Comparison of ENCODE assay signal across 8 cellular contexts in the genomic region with DNA sequence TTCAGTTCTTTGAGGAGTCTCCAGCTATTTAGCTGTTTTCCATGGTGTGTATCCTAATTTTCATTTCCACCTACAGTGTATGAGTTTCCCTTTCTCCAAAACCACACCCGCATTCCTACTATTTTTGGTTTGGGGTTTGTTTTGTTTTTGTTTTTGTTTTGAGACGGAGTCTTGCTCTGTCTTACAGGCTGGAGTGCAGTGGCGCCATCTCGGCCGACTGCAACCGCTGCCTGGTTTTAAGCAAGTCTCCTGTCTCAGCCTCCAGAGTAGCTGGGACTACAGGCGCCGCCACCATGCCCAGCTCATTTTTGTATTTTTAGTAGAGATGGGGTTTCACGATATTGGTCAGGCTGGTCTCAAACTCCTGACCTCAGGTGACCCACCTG.
DNase-seq lines count a peak whose midpoint lies in the region; ATAC-seq, FAIRE-seq and TF ChIP-seq lines count a peak whose summit lies in the region.
"Not testable (repeated sequence)": the region's sequence is repeated elsewhere in the genome, so short reads cannot be mapped to it uniquely, and the experiment has no call there.

No MANE protein-coding gene starts in this region.

- 9% methylated on average over 8 of the region's 9 CpGs for WGBS in HUES64
- 6% methylated on average over 9 of the region's 9 CpGs for WGBS in K562 (ENCODE audit: insufficient coverage, low coverage, missing lambda C conversion rate)
- WGBS in heart left ventricle, 4 donors: 5 to 21% (median 16%) methylated on average over 9 of the region's 9 CpGs

- H3K36me3 Mint-ChIP-seq in neural crest cell (ENCODE audit: low read depth): not testable (repeated sequence)

- peak overlapping the region; percentile 90 for H3K4me2 ChIP-seq in K562 (ENCODE audit: insufficient read depth, low read length)

- ATAC-seq in K562: peak; percentile 81
- ATAC-seq in heart left ventricle: peak in 3 of 4 donors; percentile 37 to 52 (median 49)
- ATAC-seq in upper lobe of right lung: peak; percentile 29

- TF ChIP-seq CTCF in GM12875 (IDR thresholded peaks at IDR 0.05; ENCODE audit: borderline replicate concordance, insufficient read depth, low read depth, low read length); K562 (IDR thresholded peaks at IDR 0.05 in 2 of 3, conservative IDR thresholded peaks at IDR 0.05 in 1 of 3; ENCODE audit: insufficient read depth in 2 of 3, low read depth in 1 of 3, low read length in 3 of 3); heart left ventricle (IDR thresholded peaks at IDR 0.05); neural crest cell (conservative IDR thresholded peaks at IDR 0.05); upper lobe of right lung (IDR thresholded peaks at IDR 0.05): not testable (repeated sequence)

- H2AFZ ChIP-seq in K562 (ENCODE audit: low read depth, low read length): peak overlapping the region; percentile 96

- peak in 1 of 2 experiments; percentile 50 for DNase-seq in HAP-1 (ENCODE audit: low spot score in 2 of 2)
- DNase-seq in SK-N-MC (ENCODE audit: low read depth, low spot score); upper lobe of right lung: not testable (repeated sequence)
- peak in 1 of 4 experiments; percentile 36 for DNase-seq in K562 (ENCODE audit: extremely low read depth in 1 of 4, low spot score in 3 of 4)
- DNase-seq in heart left ventricle: peak in 1 of 5 donors; percentile 28
- peak; percentile 11 for DNase-seq in neural crest cell (ENCODE audit: low read depth, low spot score)

- BruUV-seq in K562 (replicated peaks; lab: Mats Ljungman, UMichigan): not testable (repeated sequence)

- not testable (repeated sequence) for TF ChIP-seq RAD21 in K562 (CRISPR knock-in tag; conservative IDR thresholded peaks at IDR 0.05 in 1 of 2, IDR thresholded peaks at IDR 0.05 in 1 of 2)

- H3K27ac Mint-ChIP-seq in neural crest cell (ENCODE audit: unreplicated experiment): peak overlapping the region; percentile 83

- not testable (repeated sequence) for H3K27me3 ChIP-seq in HAP-1 (ENCODE audit: low read depth); HUES64 (ENCODE audit: insufficient read depth, low read length); K562 (ENCODE audit: control insufficient read depth in 2 of 2, insufficient read depth in 2 of 2, low read length in 2 of 2); upper lobe of right lung
- peaks cover 0 to 17% (median 0%) of the 10 kb centered on the region in 9 donors for H3K27me3 ChIP-seq in heart left ventricle

- POLR2A ChIA-PET in K562 (lab: Yijun Ruan, JAX): interaction anchor here (1.6 kb wide), 1 partner anchor 9 kb away, joined by 10 read pairs; no protein-coding TSS in a partner anchor

- H3K4me1 Mint-ChIP-seq in neural crest cell: peaks cover 41% of the 10 kb centered on the region

- not testable (repeated sequence) for H3K79me2 ChIP-seq in K562 (ENCODE audit: control insufficient read depth, insufficient read depth, low read length)

- H3K9me3 Mint-ChIP-seq in neural crest cell: not testable (repeated sequence)

- in situ Hi-C loops in HAP-1 (cut with MboI; ENCODE audit: low sequenced_read_pairs); K562 (cut with MboI): not testable (repeated sequence)

- not testable (repeated sequence) for TF ChIP-seq POLR2A in K562 (conservative IDR thresholded peaks at IDR 0.05); heart left ventricle (IDR thresholded peaks at IDR 0.05)

- not testable (repeated sequence) for TF ChIP-seq EP300 in K562 (IDR thresholded peaks at IDR 0.05; ENCODE audit: low read length)

- not testable (repeated sequence) for FAIRE-seq in K562 (lab: Jason Lieb, UNC)

- H3K27me3 Mint-ChIP-seq in neural crest cell (ENCODE audit: low read depth): not testable (repeated sequence)

- H3K4me3 ChIP-seq in GM12875 (ENCODE audit: low read depth, low read length): peak overlapping the region; percentile 84
- H3K4me3 ChIP-seq in HAP-1: peak overlapping the region; percentile 60
- peak overlapping the region; percentile 94 for H3K4me3 ChIP-seq in HUES64 (ENCODE audit: low read length)
- H3K4me3 ChIP-seq in SK-N-MC: peak overlapping the region; percentile 96
- peak overlapping the region; percentile 54 for H3K4me3 ChIP-seq in K562
- peak overlapping the region; percentile 16 to 87 (median 76) for H3K4me3 ChIP-seq in heart left ventricle
- H3K4me3 ChIP-seq in upper lobe of right lung: peak overlapping the region; percentile 55

- H3K4me3 Mint-ChIP-seq in neural crest cell: peak overlapping the region; percentile 95

- H3K9me3 ChIP-seq in HAP-1; HUES64 (ENCODE audit: insufficient read depth, low read depth, low read length); SK-N-MC (ENCODE audit: low read depth, low read length); K562 (replicated peaks; ENCODE audit: control insufficient read depth, insufficient read depth, low read depth, low read length); heart left ventricle; upper lobe of right lung: not testable (repeated sequence)

- not testable (repeated sequence) for H3K27ac ChIP-seq in HUES64 (ENCODE audit: low read depth, low read length); SK-N-MC; K562 (ENCODE audit: extremely low read depth, low read depth, low read length)
- peak overlapping the region in 11 of 12 donors; percentile 63 to 88 (median 83) for H3K27ac ChIP-seq in heart left ventricle
- peak overlapping the region; percentile 77 for H3K27ac ChIP-seq in upper lobe of right lung

- H4K20me1 ChIP-seq in K562 (replicated peaks; ENCODE audit: control insufficient read depth, insufficient read depth, low read length): not testable (repeated sequence)

- CTCF ChIA-PET in K562 (lab: Yijun Ruan, JAX; ENCODE audit: low intra/inter-chr PET ratio): not testable (repeated sequence)

- H3K36me3 ChIP-seq in HAP-1 (replicated peaks); HUES64 (ENCODE audit: insufficient read depth, low read length); K562 (ENCODE audit: control insufficient read depth, insufficient read depth, low read length); upper lobe of right lung: not testable (repeated sequence)
- H3K36me3 ChIP-seq in SK-N-MC (ENCODE audit: insufficient read depth, low read length): peaks cover 16% of the 10 kb centered on the region; the same call in 1 of the 2 replicates
- H3K36me3 ChIP-seq in heart left ventricle: peaks cover 0 to 16% (median 5%) of the 10 kb centered on the region in 9 donors

- H3K4me1 ChIP-seq in HAP-1; HUES64 (ENCODE audit: insufficient read depth, low read length): not testable (repeated sequence)
- peaks cover 0 to 15% of the 10 kb centered on the region in 2 experiments; a peak in 2 of 5 replicates for H3K4me1 ChIP-seq in K562 (replicated peaks in 1 of 2; ENCODE audit: control insufficient read depth in 2 of 2, insufficient read depth in 2 of 2, low read length in 2 of 2)
- peaks cover 0 to 16% (median 0%) of the 10 kb centered on the region in 12 donors for H3K4me1 ChIP-seq in heart left ventricle
- H3K4me1 ChIP-seq in upper lobe of right lung: peaks cover 11% of the 10 kb centered on the region

- intact Hi-C loops in K562 (cut with micrococcal nuclease); heart left ventricle (cut with DNase I); upper lobe of right lung (cut with DNase I): not testable (repeated sequence)

- H3K9me1 ChIP-seq in K562 (ENCODE audit: control insufficient read depth, insufficient read depth, low read length): not testable (repeated sequence)

- peak overlapping the region; percentile 71 for H3K9ac ChIP-seq in HUES64 (ENCODE audit: low read depth, low read length)
- peak overlapping the region; percentile 73 for H3K9ac ChIP-seq in SK-N-MC (ENCODE audit: insufficient read length)
- peak overlapping the region; percentile 52 to 53; a peak in 3 of 4 replicates for H3K9ac ChIP-seq in K562 (ENCODE audit: insufficient read depth in 1 of 2, low read depth in 2 of 2, low read length in 2 of 2)

TF ChIP-seq in K562, 482 proteins besides CTCF, POLR2A, EP300 and RAD21:
- TF ChIP-seq YY1 (IDR thresholded peaks at IDR 0.05; ENCODE audit: borderline replicate concordance in 1 of 3, control insufficient read depth in 1 of 3, extremely low read depth in 1 of 3, insufficient read depth in 3 of 3, insufficient read length in 1 of 3, insufficient replicate concordance in 2 of 3, low read depth in 1 of 3, low read length in 2 of 3): peak in 1 of 3 experiments; percentile 25

Comparison
In these comparisons a context has a peak if more than half of its experiments do, and no peak if none do; other contexts are left out.
1. ATAC-seq: peak in every context shown above with its lines; median percentile 81 in K562; 49 in heart left ventricle; 29 in upper lobe of right lung.